In the genomic region with DNA sequence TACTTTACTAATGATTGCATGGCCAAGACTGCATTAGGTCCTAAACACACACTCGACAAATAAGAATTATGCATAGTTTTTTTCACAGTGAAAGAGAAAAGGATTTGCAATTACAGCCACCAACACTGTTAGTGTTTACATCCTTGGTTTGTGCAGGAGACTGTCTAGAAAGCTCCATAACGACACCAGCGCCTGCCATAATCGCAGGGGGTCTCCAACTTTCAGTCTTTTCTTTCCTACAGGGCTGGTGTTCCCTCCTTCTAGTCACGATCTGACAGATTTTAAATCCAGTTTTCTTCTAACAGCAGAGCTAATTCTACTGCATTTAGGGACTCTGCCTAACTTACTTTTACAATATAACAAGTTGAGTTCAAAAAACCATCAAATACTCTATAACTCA, we compare ENCODE assay signal across 9 cellular contexts. TPM values are rescaled to one million over a fixed set of nuclear protein-coding genes. Genes with fewer than 3 reads are reported as not detected.
DNase-seq lines count a peak whose midpoint lies in the region; ATAC-seq and TF ChIP-seq lines count a peak whose summit lies in the region.
"Had no signal": no experiment of that assay in that cellular context is flagged by ENCODE, and none has a peak within 500 bp of the region (broad histone marks: within the 10 kb centered on the region; RNA-seq: fewer than 3 reads in every experiment).

No MANE protein-coding gene starts in this region.

- H3K27me3 ChIP-seq in cardiac muscle cell: no peaks in the 10 kb centered on the region
- H3K27me3 ChIP-seq in dorsolateral prefrontal cortex: no peaks in the 10 kb centered on the region
- H3K27me3 ChIP-seq in naive thymus-derived CD4-positive, alpha-beta T cell (ENCODE audit: control insufficient read depth in 2 of 2, insufficient read depth in 2 of 2, low read length in 2 of 2): no peaks in the 10 kb centered on the region

- no peaks in the 10 kb centered on the region for H3K9me3 Mint-ChIP-seq in naive thymus-derived CD4-positive, alpha-beta T cell
- no peaks in the 10 kb centered on the region for H3K9me3 Mint-ChIP-seq in type B pancreatic cell

- POLR2A ChIA-PET in naive thymus-derived CD4-positive, alpha-beta T cell (lab: Charles Lee): interaction anchor here (0.6 to 1.2 kb wide), 2 partner anchors 15 to 17 kb away, joined by 3 to 4 read pairs; no protein-coding TSS in a partner anchor

- CTCF ChIA-PET in naive thymus-derived CD4-positive, alpha-beta T cell (lab: Charles Lee): no interaction called here

- H3K27ac ChIP-seq in cardiac muscle cell: peak overlapping the region; percentile 92
- peak overlapping the region; percentile 67 to 100 (median 98) for H3K27ac ChIP-seq in dorsolateral prefrontal cortex
- no peak overlapping the region for H3K27ac ChIP-seq in naive thymus-derived CD4-positive, alpha-beta T cell (ENCODE audit: low read depth, low read length)

- no peaks in the 10 kb centered on the region for H3K36me3 ChIP-seq in cardiac muscle cell
- H3K36me3 ChIP-seq in naive thymus-derived CD4-positive, alpha-beta T cell (ENCODE audit: control insufficient read depth in 2 of 3, insufficient read depth in 3 of 3, low read length in 3 of 3): no peaks in the 10 kb centered on the region

- H3K9me3 ChIP-seq in cardiac muscle cell (ENCODE audit: low read depth): no peaks in the 10 kb centered on the region
- H3K9me3 ChIP-seq in naive thymus-derived CD4-positive, alpha-beta T cell (ENCODE audit: control insufficient read depth in 2 of 3, low read length in 3 of 3): no peaks in the 10 kb centered on the region

- ATAC-seq in Right ventricle myocardium superior (ENCODE audit: poor library complexity) (no peak), HG03196 (IDR thresholded peaks at IDR 0.05; ENCODE audit: unreplicated experiment) (no peak)
- ATAC-seq in naive thymus-derived CD4-positive, alpha-beta T cell: no peak

- H3K4me1 ChIP-seq in cardiac muscle cell (ENCODE audit: low read depth): peaks cover 33% of the 10 kb centered on the region
- H3K4me1 ChIP-seq in naive thymus-derived CD4-positive, alpha-beta T cell (ENCODE audit: control insufficient read depth in 2 of 2, insufficient read depth in 2 of 2, low read length in 2 of 2): peaks cover 0 to 7% of the 10 kb centered on the region in 2 donors

- no peak for TF ChIP-seq CTCF in cardiac muscle cell (IDR thresholded peaks at IDR 0.05; ENCODE audit: low read depth, low read length)
- no peak for TF ChIP-seq CTCF in dorsolateral prefrontal cortex (IDR thresholded peaks at IDR 0.05 in 54 of 56, conservative IDR thresholded peaks at IDR 0.05 in 2 of 56; ENCODE audit: low read depth in 1 of 56, partially characterized antibody in 56 of 56)
- no peak for TF ChIP-seq CTCF in type B pancreatic cell (conservative IDR thresholded peaks at IDR 0.05)

- intact Hi-C loops in Right ventricle myocardium superior (cut with DNase I): no loop called here
- intact Hi-C loops in dorsolateral prefrontal cortex (cut with DNase I): no loop called here
- intact Hi-C loops in naive thymus-derived CD4-positive, alpha-beta T cell (cut with micrococcal nuclease): no loop called here

- peaks cover 0 to 16% (median 2%) of the 10 kb centered on the region in 5 donors for H3K36me3 Mint-ChIP-seq in naive thymus-derived CD4-positive, alpha-beta T cell
- no peaks in the 10 kb centered on the region for H3K36me3 Mint-ChIP-seq in type B pancreatic cell

- H3K4me3 ChIP-seq in cardiac muscle cell: peak overlapping the region; percentile 42
- peak overlapping the region; percentile 37 to 90 (median 77) for H3K4me3 ChIP-seq in dorsolateral prefrontal cortex
- no peak overlapping the region for H3K4me3 ChIP-seq in naive thymus-derived CD4-positive, alpha-beta T cell (ENCODE audit: low read length)

- H3K4me3 Mint-ChIP-seq in naive thymus-derived CD4-positive, alpha-beta T cell: peak overlapping the region in 8 of 10 donors; percentile 55 to 83 (median 75)
- H3K4me3 Mint-ChIP-seq in type B pancreatic cell: peak overlapping the region; percentile 84

- H3K27ac Mint-ChIP-seq in naive thymus-derived CD4-positive, alpha-beta T cell: peak overlapping the region in 5 of 9 donors; percentile 49 to 87 (median 68)
- peak overlapping the region; percentile 77 for H3K27ac Mint-ChIP-seq in type B pancreatic cell

- H3K27me3 Mint-ChIP-seq in naive thymus-derived CD4-positive, alpha-beta T cell: no peaks in the 10 kb centered on the region
- H3K27me3 Mint-ChIP-seq in type B pancreatic cell: no peaks in the 10 kb centered on the region

- DNase-seq in cardiac muscle cell (ENCODE audit: low read depth in 1 of 2, low spot score in 1 of 2) (no peak), Right ventricle myocardium superior (no peak), dorsolateral prefrontal cortex (no peak), type B pancreatic cell (ENCODE audit: extremely low spot score, unreplicated experiment) (no peak), NCI-H2196 treated with DMSO at 0.1 percent for 48 hours (lab: John Stamatoyannopoulos, UW; ENCODE audit: unreplicated experiment) (no peak), hepatic stellate cell (ENCODE audit: low spot score) (no peak)
- no peak for DNase-seq in naive thymus-derived CD4-positive, alpha-beta T cell
- DNase-seq: stimulated activated CD4-positive, alpha-beta T cell treated with anti-CD3 and anti-CD28 coated beads, Interleukin-15, amount 100 ng/mL, for 24 hours had no signal

- H3K4me1 Mint-ChIP-seq in naive thymus-derived CD4-positive, alpha-beta T cell: peaks cover 19 to 67% (median 47%) of the 10 kb centered on the region in 7 donors
- H3K4me1 Mint-ChIP-seq in type B pancreatic cell (ENCODE audit: unreplicated experiment): peaks cover 23% of the 10 kb centered on the region

RNA-seq across cellular contexts. Expression of a gene that starts 58.0 kb away (rescaled TPM):
- total RNA-seq in cardiac muscle cell (61.0 and 112 TPM in 2 replicates), Right ventricle myocardium superior (68.3 TPM), dorsolateral prefrontal cortex (100 to 1,000 TPM; 160 to 469 (median 336) TPM), type B pancreatic cell (ENCODE audit: low replicate concordance) (42.4 and 56.8 TPM in 2 replicates)
- 38.7 and 65.6 TPM in 2 replicates for polyA plus RNA-seq in cardiac muscle cell
- 10 to 100 TPM; 44.2 to 83.8 (median 79.2) TPM for total RNA-seq in naive thymus-derived CD4-positive, alpha-beta T cell
- polyA plus RNA-seq in naive thymus-derived CD4-positive, alpha-beta T cell: 10 to 100 TPM in 1 of 2 donors, 1 to 10 TPM in 1; 7.4 to 11.9 TPM
